In the genomic region with DNA sequence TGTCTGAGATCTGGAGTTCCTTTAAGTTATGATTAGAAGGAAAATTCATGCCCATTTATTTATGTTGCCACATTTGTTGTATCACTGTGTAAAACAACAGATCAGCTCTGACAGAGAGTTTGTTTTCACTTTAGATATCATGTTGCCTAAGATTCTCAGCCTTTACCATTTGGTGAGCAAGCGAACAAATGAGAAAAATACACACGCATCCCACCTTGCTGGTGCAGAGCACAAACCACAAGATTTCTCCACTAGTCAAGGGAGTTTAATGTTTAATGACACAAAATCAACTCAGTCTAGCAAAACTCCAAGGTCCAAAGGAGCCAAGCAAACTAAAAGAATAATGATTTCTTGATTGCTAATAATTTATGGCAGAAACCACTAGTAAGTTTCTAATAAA, we compare ENCODE assay signal across 33 cellular contexts. TPM values are rescaled to one million over a fixed set of nuclear protein-coding genes. Genes with fewer than 3 reads are reported as not detected.
"Had no signal": no experiment of that assay in that cellular context is flagged by ENCODE, and none has a peak within 500 bp of the region (broad histone marks: within the 10 kb centered on the region; RNA-seq: fewer than 3 reads in every experiment).

No MANE protein-coding gene starts in this region.

- H3K27me3 Mint-ChIP-seq: activated naive CD8-positive, alpha-beta T cell had no signal

- FAIRE-seq: bronchial epithelial cell, colon, frontal cortex had no signal

- H3K27ac Mint-ChIP-seq: activated CD4-positive, alpha-beta T cell treated with anti-CD3 and anti-CD28 coated beads for 36 hours; activated naive CD8-positive, alpha-beta T cell; natural killer cell treated with Interleukin-12 subunit alpha and Interleukin-12 subunit beta and Interleukin-15 and Interleukin-18, amount 100 ng/mL, for 72 hours; progenitor cell of endocrine pancreas had no signal

- H3K4me1 Mint-ChIP-seq: activated CD4-positive, alpha-beta T cell treated with anti-CD3 and anti-CD28 coated beads for 36 hours had no signal

- ATAC-seq: activated CD4-positive, alpha-beta T cell treated with anti-CD3 and anti-CD28 coated beads for 36 hours; mucosa of descending colon; natural killer cell treated with Interleukin-12 subunit alpha and Interleukin-12 subunit beta and Interleukin-15 and Interleukin-18, amount 100 ng/mL, for 72 hours; sciatic nerve; stimulated activated naive CD8-positive, alpha-beta T cell treated with anti-CD3 and anti-CD28 coated beads, Interleukin-15, Interleukin-2, amounts not matched to agents 100 U/mL and 50 U/mL, for 24 hours had no signal

- H3K9me3 Mint-ChIP-seq: natural killer cell treated with Interleukin-12 subunit alpha and Interleukin-12 subunit beta and Interleukin-15 and Interleukin-18, amount 100 ng/mL, for 72 hours had no signal

- H3K27me3 ChIP-seq: esophagus muscularis mucosa, neutrophil, ovary, testis, transverse colon had no signal

- H3K36me3 Mint-ChIP-seq: activated naive CD8-positive, alpha-beta T cell; natural killer cell treated with Interleukin-12 subunit alpha and Interleukin-12 subunit beta and Interleukin-15 and Interleukin-18, amount 100 ng/mL, for 72 hours had no signal

- H3K4me1 ChIP-seq: left ventricle myocardium inferior, testis, transverse colon had no signal

- H3K36me3 ChIP-seq: esophagus muscularis mucosa, left ventricle myocardium inferior, neutrophil, ovary, transverse colon had no signal

- H3K9me3 ChIP-seq: esophagus muscularis mucosa, left ventricle myocardium inferior, mucosa of descending colon, neutrophil, ovary, testis, transverse colon had no signal

- DNase-seq: activated CD4-positive, alpha-beta T cell treated with anti-CD3 and anti-CD28 coated beads for 36 hours; activated CD4-positive, CD25-positive, alpha-beta regulatory T cell; activated effector memory CD4-positive, alpha-beta T cell treated with Interleukin-2 at 50 U/mL for 16 hours; activated naive CD4-positive, alpha-beta T cell treated with Interleukin-2 at 50 U/mL for 16 hours; anterior cingulate cortex; dermis blood vessel endothelial cell; effector CD4-positive, alpha-beta T cell; glutamatergic neuron; hippocampal formation; left ventricle myocardium inferior; mucosa of descending colon; ovary; retina; stimulated activated CD4-positive, alpha-beta T cell treated with anti-CD3 and anti-CD28 coated beads, Interleukin-12 subunit alpha, Interleukin-12 subunit beta, amount 100 ng/mL, for 4 hours; stimulated activated CD4-positive, alpha-beta T cell treated with anti-CD3 and anti-CD28 coated beads, Interleukin-4, amount 100 ng/mL, for 1 hour; stimulated activated naive CD8-positive, alpha-beta T cell treated with anti-CD3 and anti-CD28 coated beads, Interleukin-15, Interleukin-2, amounts not matched to agents 100 U/mL and 50 U/mL, for 24 hours; testis; transverse colon had no signal

- H3K4me3 Mint-ChIP-seq: activated CD4-positive, alpha-beta T cell treated with anti-CD3 and anti-CD28 coated beads for 36 hours; activated naive CD8-positive, alpha-beta T cell; natural killer cell treated with Interleukin-12 subunit alpha and Interleukin-12 subunit beta and Interleukin-15 and Interleukin-18, amount 100 ng/mL, for 72 hours had no signal

- H3K4me3 ChIP-seq: esophagus muscularis mucosa, left ventricle myocardium inferior, lung, mucosa of descending colon, ovary, skin epidermis, testis, transverse colon had no signal

- H3K27ac ChIP-seq: esophagus muscularis mucosa, left ventricle myocardium inferior, neutrophil, ovary, skin epidermis, testis, transverse colon had no signal

RNA-seq across cellular contexts. Expression of a gene that starts 27.7 kb away (rescaled TPM):
- total RNA-seq: activated CD4-positive, alpha-beta T cell treated with anti-CD3 and anti-CD28 coated beads for 36 hours; mesenteric fat pad; natural killer cell treated with Interleukin-12 subunit alpha and Interleukin-12 subunit beta and Interleukin-15 and Interleukin-18, amount 100 ng/mL, for 72 hours; T-helper 1 cell treated with Interleukin-12 subunit alpha and Interleukin-12 subunit beta and Interleukin-4 antibody, amounts not matched to agents 30 ng/mL and 1 ng/mL, for 36 hours; testis had no signal
- polyA plus RNA-seq: lung, urinary bladder had no signal

RNA-seq across cellular contexts. Expression of a gene that starts 41.3 kb away (rescaled TPM):
- total RNA-seq: activated CD4-positive, alpha-beta T cell treated with anti-CD3 and anti-CD28 coated beads for 36 hours; kidney epithelial cell; left ventricle myocardium inferior; mesenteric fat pad; mucosa of descending colon; natural killer cell treated with Interleukin-12 subunit alpha and Interleukin-12 subunit beta and Interleukin-15 and Interleukin-18, amount 100 ng/mL, for 72 hours; T-helper 1 cell treated with Interleukin-12 subunit alpha and Interleukin-12 subunit beta and Interleukin-4 antibody, amounts not matched to agents 30 ng/mL and 1 ng/mL, for 36 hours; transverse colon; urinary bladder had no signal
- polyA plus RNA-seq: urinary bladder had no signal
